In genomic region chr17:73269791-73270190, GRCh38 we compare ENCODE assay signal across 7 cellular contexts. TPM values are rescaled to one million over a fixed set of nuclear protein-coding genes. Genes with fewer than 3 reads are reported as not detected.
"Had no signal": no experiment of that assay in that cellular context is flagged by ENCODE, and none has a peak within 500 bp of the region (broad histone marks: within the 10 kb centered on the region; RNA-seq: fewer than 3 reads in every experiment).

No MANE protein-coding gene starts in this region.

- DNase-seq: GDM1, GF-D8 had no signal

- H3K4me3 ChIP-seq: GM12878 had no signal

- FAIRE-seq: G401.6, GM12878, GM12892, GM18507, GM19239 had no signal

- ATAC-seq: GM12878 had no signal

RNA-seq across cellular contexts. Expression of gene CPSF4L, which starts 8.1 kb away (rescaled TPM):
- total RNA-seq: GM12878 had no signal
- polyA plus RNA-seq: GM12878 had no signal
